Comparison of ENCODE assay signal across 24 cellular contexts in the genomic region with DNA sequence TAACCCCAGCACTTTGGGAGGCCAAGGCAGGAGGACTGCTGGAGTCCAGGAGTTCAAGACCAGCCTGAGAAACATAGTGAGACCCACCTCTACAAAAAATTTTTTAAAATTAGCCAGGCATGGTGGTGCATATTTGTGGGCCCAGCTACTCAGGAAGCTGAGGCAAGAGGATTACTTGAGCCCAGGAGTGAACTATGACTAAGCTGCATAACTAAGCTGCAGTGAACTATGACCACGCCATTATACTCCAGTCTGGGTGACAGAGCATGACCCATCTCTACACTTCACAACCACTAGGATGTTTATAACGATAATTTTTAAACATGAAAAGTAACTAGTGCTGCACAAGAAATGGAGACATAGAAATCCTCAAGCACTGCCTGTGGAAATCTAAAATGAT.
DNase-seq lines count a peak whose midpoint lies in the region; ATAC-seq, FAIRE-seq and TF ChIP-seq lines count a peak whose summit lies in the region.
"Had no signal": no experiment of that assay in that cellular context is flagged by ENCODE, and none has a peak within 500 bp of the region (broad histone marks: within the 10 kb centered on the region; RNA-seq: fewer than 3 reads in every experiment).

No MANE protein-coding gene starts in this region.

- no peaks in the 10 kb centered on the region for H3K27me3 ChIP-seq in smooth muscle cell (ENCODE audit: low read depth)
- H3K27me3 ChIP-seq: BLaER1, esophagus muscularis mucosa, spleen had no signal

- WGBS in smooth muscle cell (ENCODE audit: low lambda C conversion rate): 32% methylated on average over 2 of the region's 2 CpGs

- peak; percentile 98 for FAIRE-seq in RCC 7860 (lab: Jason Lieb, UNC)
- FAIRE-seq: D721Med, GM12892 had no signal

- H3K4me1 ChIP-seq in smooth muscle cell (ENCODE audit: low read depth): no peaks in the 10 kb centered on the region
- H3K4me1 ChIP-seq: esophagus muscularis mucosa, heart right ventricle, spleen had no signal

- no peak overlapping the region for H2AFZ ChIP-seq in smooth muscle cell (ENCODE audit: low read depth)

- peak; percentile 58 for ATAC-seq in HG03378 (IDR thresholded peaks at IDR 0.05; ENCODE audit: unreplicated experiment)
- no peak for ATAC-seq in GM21723 (IDR thresholded peaks at IDR 0.05; ENCODE audit: unreplicated experiment)
- ATAC-seq: activated naive CD8-positive, alpha-beta T cell treated with anti-CD3 and anti-CD28 coated beads, Interleukin-2, amount 50 U/mL, for 24 hours; activated T-helper 17 cell treated with anti-CD3 and anti-CD28 coated beads, Interleukin-2, amount 50 U/mL, for 72 hours; heart right ventricle had no signal

- H3K27ac ChIP-seq in smooth muscle cell (ENCODE audit: low read depth): peak overlapping the region; percentile 26
- H3K27ac ChIP-seq: BLaER1, esophagus muscularis mucosa, heart right ventricle, spleen had no signal

- no peaks in the 10 kb centered on the region for H3K79me2 ChIP-seq in smooth muscle cell (ENCODE audit: low read depth)

- peak overlapping the region; percentile 21 for H3K4me2 ChIP-seq in smooth muscle cell
- H3K4me2 ChIP-seq: BLaER1 had no signal

- H3K36me3 ChIP-seq in smooth muscle cell (ENCODE audit: low read depth): no peaks in the 10 kb centered on the region
- H3K36me3 ChIP-seq: BLaER1, esophagus muscularis mucosa, heart right ventricle, spleen had no signal

- DNase-seq in RCC 7860 (ENCODE audit: low spot score) (peak; percentile 97), fibroblast of mammary gland (ENCODE audit: low read depth) (peak; percentile 0), smooth muscle cell (lab: John Stamatoyannopoulos, UW; ENCODE audit: unreplicated experiment) (no peak), NCI-H187 (lab: John Stamatoyannopoulos, UW) (no peak), GM10266 (ENCODE audit: extremely low spot score) (no peak)
- DNase-seq: activated CD8-positive, alpha-beta memory T cell treated with anti-CD3 and anti-CD28 coated beads for 24 hours; activated naive CD8-positive, alpha-beta T cell treated with anti-CD3 and anti-CD28 coated beads, Interleukin-2, amount 50 U/mL, for 24 hours; caudate nucleus; GDM1; heart right ventricle; immature natural killer cell; mesendoderm; NCI-H1105 treated with DMSO at 0.1 percent for 48 hours; NCI-H2171; NCI-H748 treated with DMSO at 0.1 percent for 48 hours; OCI-M1; spleen had no signal

- H4K20me1 ChIP-seq in smooth muscle cell (ENCODE audit: low read depth): no peaks in the 10 kb centered on the region
- H4K20me1 ChIP-seq: BLaER1 had no signal

- no peak overlapping the region for H3K9ac ChIP-seq in smooth muscle cell (ENCODE audit: low read depth)
- H3K9ac ChIP-seq: BLaER1 had no signal

- no peak for TF ChIP-seq CTCF in fibroblast of mammary gland (conservative IDR thresholded peaks at IDR 0.05; ENCODE audit: control insufficient read depth, insufficient read depth, low read depth, low read length)
- TF ChIP-seq CTCF in smooth muscle cell (IDR thresholded peaks at IDR 0.05; ENCODE audit: borderline replicate concordance, insufficient read depth, poor library complexity, severe bottlenecking): no peak
- no peak for TF ChIP-seq CTCF in GM10266 (IDR thresholded peaks at IDR 0.05; ENCODE audit: control insufficient read depth, insufficient read depth, low read depth, missing control alignments)

- H3K9me3 ChIP-seq in smooth muscle cell (replicated peaks; ENCODE audit: low read depth): no peaks in the 10 kb centered on the region
- H3K9me3 ChIP-seq: BLaER1, esophagus muscularis mucosa, heart right ventricle, spleen had no signal

- no peak overlapping the region for H3K4me3 ChIP-seq in fibroblast of mammary gland (ENCODE audit: control insufficient read depth, low read depth, low read length)
- no peak overlapping the region for H3K4me3 ChIP-seq in smooth muscle cell
- H3K4me3 ChIP-seq: BLaER1, esophagus muscularis mucosa, heart right ventricle, spleen had no signal

- H3F3A ChIP-seq in smooth muscle cell (ENCODE audit: low read depth): no peaks in the 10 kb centered on the region

Comparison
In these comparisons a context has a peak if more than half of its experiments do, and no peak if none do; other contexts are left out.
1. DNase-seq: peak in RCC 7860 (single experiment) and fibroblast of mammary gland (single experiment); none in smooth muscle cell (single experiment), NCI-H187 (0 of 2) and GM10266 (single experiment).